Comparison of ENCODE assay signal across 1 cellular context in the genomic region with DNA sequence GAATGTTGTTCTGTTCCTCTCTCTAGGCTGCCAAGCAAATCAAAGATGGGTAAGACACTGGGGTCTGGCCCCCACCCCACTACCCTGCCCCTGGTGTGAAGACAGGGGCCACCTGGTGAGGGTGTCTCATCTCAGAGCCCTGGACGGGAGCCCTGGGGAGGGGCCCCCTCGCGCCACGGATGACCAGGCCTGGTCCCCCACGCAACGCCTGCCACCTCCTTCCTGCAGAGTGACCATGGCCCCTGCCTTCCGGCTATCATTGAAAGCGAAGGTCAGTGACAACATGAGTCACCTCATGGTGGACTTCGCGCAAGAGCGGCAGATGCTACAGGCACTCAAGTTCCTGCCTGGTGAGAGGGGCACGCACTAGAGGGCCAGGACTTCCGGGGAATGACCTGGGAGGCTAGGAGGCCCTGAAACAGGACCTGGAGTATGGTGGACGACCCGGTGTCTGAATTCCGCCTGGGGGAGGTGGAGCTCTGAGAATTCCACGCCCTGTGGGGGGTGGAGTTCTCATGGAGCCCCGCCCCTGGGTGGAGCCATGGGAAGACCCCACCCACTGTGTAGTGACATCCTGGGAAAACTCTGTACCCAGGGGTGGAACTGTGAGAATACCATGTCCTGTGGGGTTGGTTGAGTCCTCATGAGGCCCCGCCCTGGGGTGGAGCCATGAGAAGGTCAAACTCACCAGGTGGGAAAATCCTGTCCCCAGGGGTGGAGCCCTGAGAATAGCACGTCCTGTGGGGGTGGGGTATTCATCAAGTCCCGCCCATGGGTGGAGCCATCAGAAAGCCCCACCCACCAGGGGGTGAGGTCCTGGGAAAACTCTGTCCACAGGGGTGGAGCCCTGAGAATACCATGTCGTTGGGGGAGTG.
TF ChIP-seq lines count a peak whose summit lies in the region.

No MANE protein-coding gene starts in this region.

TF ChIP-seq in K562, 482 proteins besides CTCF, POLR2A, EP300 and RAD21 (continued from another document and continues in another):
- TF ChIP-seq, protein P1, sequence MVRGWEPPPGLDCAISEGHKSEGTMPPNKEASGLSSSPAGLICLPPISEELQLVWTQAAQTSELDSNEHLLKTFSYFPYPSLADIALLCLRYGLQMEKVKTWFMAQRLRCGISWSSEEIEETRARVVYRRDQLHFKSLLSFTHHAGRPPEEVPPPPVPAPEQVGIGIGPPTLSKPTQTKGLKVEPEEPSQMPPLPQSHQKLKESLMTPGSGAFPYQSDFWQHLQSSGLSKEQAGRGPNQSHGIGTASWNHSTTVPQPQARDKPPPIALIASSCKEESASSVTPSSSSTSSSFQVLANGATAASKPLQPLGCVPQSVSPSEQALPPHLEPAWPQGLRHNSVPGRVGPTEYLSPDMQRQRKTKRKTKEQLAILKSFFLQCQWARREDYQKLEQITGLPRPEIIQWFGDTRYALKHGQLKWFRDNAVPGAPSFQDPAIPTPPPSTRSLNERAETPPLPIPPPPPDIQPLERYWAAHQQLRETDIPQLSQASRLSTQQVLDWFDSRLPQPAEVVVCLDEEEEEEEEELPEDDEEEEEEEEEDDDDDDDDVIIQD (CRISPR knock-in tag; IDR thresholded peaks at IDR 0.05), result no peak
- no peak for TF ChIP-seq ZFP30 (CRISPR knock-in tag; IDR thresholded peaks at IDR 0.05; ENCODE audit: borderline replicate concordance)
- no peak for TF ChIP-seq ZNF668 (CRISPR knock-in tag; IDR thresholded peaks at IDR 0.05)
- TF ChIP-seq TCFL5 (CRISPR knock-in tag; conservative IDR thresholded peaks at IDR 0.05), result no peak
- no peak for TF ChIP-seq HDAC8 (tag; IDR thresholded peaks at IDR 0.05)
- TF ChIP-seq, protein P2, sequence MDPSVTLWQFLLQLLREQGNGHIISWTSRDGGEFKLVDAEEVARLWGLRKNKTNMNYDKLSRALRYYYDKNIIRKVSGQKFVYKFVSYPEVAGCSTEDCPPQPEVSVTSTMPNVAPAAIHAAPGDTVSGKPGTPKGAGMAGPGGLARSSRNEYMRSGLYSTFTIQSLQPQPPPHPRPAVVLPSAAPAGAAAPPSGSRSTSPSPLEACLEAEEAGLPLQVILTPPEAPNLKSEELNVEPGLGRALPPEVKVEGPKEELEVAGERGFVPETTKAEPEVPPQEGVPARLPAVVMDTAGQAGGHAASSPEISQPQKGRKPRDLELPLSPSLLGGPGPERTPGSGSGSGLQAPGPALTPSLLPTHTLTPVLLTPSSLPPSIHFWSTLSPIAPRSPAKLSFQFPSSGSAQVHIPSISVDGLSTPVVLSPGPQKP (CRISPR knock-in tag; IDR thresholded peaks at IDR 0.05), result no peak
- TF ChIP-seq CBFA2T2 (conservative IDR thresholded peaks at IDR 0.05), result no peak
- no peak; the same call in 1 of the 2 replicates for TF ChIP-seq ZKSCAN1 (IDR thresholded peaks at IDR 0.05; ENCODE audit: low read depth, low read length)
- no peak for TF ChIP-seq CHCHD3 (CRISPR knock-in tag; IDR thresholded peaks at IDR 0.05)
- 0 out of 4 replicates have a peak, but pooled peaks of 1 of the 2 experiments have one; percentile 15 for TF ChIP-seq NONO (IDR thresholded peaks at IDR 0.05; ENCODE audit: low read depth in 2 of 2, low read length in 1 of 2)
- no peak for TF ChIP-seq RBM17 (IDR thresholded peaks at IDR 0.05; ENCODE audit: borderline replicate concordance, low read depth, low read length)
- no peak for TF ChIP-seq FOXJ2 (tag; IDR thresholded peaks at IDR 0.05)
- TF ChIP-seq FOXP1 (CRISPR knock-in tag; IDR thresholded peaks at IDR 0.05), result peak; percentile 27; the same call in 1 of the 2 replicates
- TF ChIP-seq PCBP2 (IDR thresholded peaks at IDR 0.05; ENCODE audit: low read depth, low read length, poor library complexity, severe bottlenecking), result no peak
- no peak for TF ChIP-seq PTBP1 (IDR thresholded peaks at IDR 0.05; ENCODE audit: low read depth, low read length)
- 0 out of 2 replicates have a peak, but pooled peaks have one; percentile 38 for TF ChIP-seq HDGF (IDR thresholded peaks at IDR 0.05)
- TF ChIP-seq SIRT6 (IDR thresholded peaks at IDR 0.05; ENCODE audit: low read depth, low read length), result no peak
- no peak for TF ChIP-seq NUFIP1 (IDR thresholded peaks at IDR 0.05; ENCODE audit: partially characterized antibody)
- TF ChIP-seq ZC3H11A (IDR thresholded peaks at IDR 0.05; ENCODE audit: low read depth, low read length), result no peak
- TF ChIP-seq NCOR1 (IDR thresholded peaks at IDR 0.05), result no peak
- no peak for TF ChIP-seq MIER1 (IDR thresholded peaks at IDR 0.05; ENCODE audit: low read depth)
- TF ChIP-seq, protein P3, sequence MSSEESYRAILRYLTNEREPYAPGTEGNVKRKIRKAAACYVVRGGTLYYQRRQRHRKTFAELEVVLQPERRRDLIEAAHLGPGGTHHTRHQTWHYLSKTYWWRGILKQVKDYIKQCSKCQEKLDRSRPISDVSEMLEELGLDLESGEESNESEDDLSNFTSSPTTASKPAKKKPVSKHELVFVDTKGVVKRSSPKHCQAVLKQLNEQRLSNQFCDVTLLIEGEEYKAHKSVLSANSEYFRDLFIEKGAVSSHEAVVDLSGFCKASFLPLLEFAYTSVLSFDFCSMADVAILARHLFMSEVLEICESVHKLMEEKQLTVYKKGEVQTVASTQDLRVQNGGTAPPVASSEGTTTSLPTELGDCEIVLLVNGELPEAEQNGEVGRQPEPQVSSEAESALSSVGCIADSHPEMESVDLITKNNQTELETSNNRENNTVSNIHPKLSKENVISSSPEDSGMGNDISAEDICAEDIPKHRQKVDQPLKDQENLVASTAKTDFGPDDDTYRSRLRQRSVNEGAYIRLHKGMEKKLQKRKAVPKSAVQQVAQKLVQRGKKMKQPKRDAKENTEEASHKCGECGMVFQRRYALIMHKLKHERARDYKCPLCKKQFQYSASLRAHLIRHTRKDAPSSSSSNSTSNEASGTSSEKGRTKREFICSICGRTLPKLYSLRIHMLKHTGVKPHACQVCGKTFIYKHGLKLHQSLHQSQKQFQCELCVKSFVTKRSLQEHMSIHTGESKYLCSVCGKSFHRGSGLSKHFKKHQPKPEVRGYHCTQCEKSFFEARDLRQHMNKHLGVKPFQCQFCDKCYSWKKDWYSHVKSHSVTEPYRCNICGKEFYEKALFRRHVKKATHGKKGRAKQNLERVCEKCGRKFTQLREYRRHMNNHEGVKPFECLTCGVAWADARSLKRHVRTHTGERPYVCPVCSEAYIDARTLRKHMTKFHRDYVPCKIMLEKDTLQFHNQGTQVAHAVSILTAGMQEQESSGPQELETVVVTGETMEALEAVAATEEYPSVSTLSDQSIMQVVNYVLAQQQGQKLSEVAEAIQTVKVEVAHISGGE (CRISPR knock-in tag; IDR thresholded peaks at IDR 0.05), result no peak
- no peak for TF ChIP-seq U2AF1 (optimal IDR thresholded peaks at IDR 0.05; ENCODE audit: low read depth, low read length)
- peak; percentile 22; the same call in 1 of the 2 replicates for TF ChIP-seq CTBP1 (IDR thresholded peaks at IDR 0.05; ENCODE audit: borderline replicate concordance)
- no peak for TF ChIP-seq ZBTB8A (IDR thresholded peaks at IDR 0.05; ENCODE audit: partially characterized antibody)
- no peak for TF ChIP-seq ZC3H8 (IDR thresholded peaks at IDR 0.05)
- TF ChIP-seq PPARD (CRISPR knock-in tag; IDR thresholded peaks at IDR 0.05), result no peak
- TF ChIP-seq, protein P4, sequence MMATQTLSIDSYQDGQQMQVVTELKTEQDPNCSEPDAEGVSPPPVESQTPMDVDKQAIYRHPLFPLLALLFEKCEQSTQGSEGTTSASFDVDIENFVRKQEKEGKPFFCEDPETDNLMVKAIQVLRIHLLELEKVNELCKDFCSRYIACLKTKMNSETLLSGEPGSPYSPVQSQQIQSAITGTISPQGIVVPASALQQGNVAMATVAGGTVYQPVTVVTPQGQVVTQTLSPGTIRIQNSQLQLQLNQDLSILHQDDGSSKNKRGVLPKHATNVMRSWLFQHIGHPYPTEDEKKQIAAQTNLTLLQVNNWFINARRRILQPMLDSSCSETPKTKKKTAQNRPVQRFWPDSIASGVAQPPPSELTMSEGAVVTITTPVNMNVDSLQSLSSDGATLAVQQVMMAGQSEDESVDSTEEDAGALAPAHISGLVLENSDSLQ (IDR thresholded peaks at IDR 0.05), result peak; percentile 46
- no peak for TF ChIP-seq XRCC5 (IDR thresholded peaks at IDR 0.05; ENCODE audit: low read depth, low read length)
- TF ChIP-seq, protein P5, sequence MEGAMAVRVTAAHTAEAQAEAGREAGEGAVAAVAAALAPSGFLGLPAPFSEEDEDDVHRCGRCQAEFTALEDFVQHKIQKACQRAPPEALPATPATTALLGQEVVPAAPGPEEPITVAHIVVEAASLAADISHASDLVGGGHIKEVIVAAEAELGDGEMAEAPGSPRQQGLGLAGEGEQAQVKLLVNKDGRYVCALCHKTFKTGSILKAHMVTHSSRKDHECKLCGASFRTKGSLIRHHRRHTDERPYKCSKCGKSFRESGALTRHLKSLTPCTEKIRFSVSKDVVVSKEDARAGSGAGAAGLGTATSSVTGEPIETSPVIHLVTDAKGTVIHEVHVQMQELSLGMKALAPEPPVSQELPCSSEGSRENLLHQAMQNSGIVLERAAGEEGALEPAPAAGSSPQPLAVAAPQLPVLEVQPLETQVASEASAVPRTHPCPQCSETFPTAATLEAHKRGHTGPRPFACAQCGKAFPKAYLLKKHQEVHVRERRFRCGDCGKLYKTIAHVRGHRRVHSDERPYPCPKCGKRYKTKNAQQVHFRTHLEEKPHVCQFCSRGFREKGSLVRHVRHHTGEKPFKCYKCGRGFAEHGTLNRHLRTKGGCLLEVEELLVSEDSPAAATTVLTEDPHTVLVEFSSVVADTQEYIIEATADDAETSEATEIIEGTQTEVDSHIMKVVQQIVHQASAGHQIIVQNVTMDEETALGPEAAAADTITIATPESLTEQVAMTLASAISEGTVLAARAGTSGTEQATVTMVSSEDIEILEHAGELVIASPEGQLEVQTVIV (CRISPR knock-in tag; IDR thresholded peaks at IDR 0.05; ENCODE audit: borderline replicate concordance), result no peak
- TF ChIP-seq ELF4 (CRISPR knock-in tag; IDR thresholded peaks at IDR 0.05), result no peak
- TF ChIP-seq KLF16 (IDR thresholded peaks at IDR 0.05), result no peak
- TF ChIP-seq HDAC1 (IDR thresholded peaks at IDR 0.05), result peak in 1 of 2 experiments; percentile 59; a peak in 2 of 4 replicates
- 0 out of 2 replicates have a peak, but pooled peaks have one; percentile 52 for TF ChIP-seq MTA3 (IDR thresholded peaks at IDR 0.05; ENCODE audit: borderline replicate concordance)
- no peak for TF ChIP-seq ZNF253 (CRISPR knock-in tag; conservative IDR thresholded peaks at IDR 0.05)
- TF ChIP-seq ZNF764 (CRISPR knock-in tag; IDR thresholded peaks at IDR 0.05; ENCODE audit: low read depth), result no peak
- TF ChIP-seq, protein P6, sequence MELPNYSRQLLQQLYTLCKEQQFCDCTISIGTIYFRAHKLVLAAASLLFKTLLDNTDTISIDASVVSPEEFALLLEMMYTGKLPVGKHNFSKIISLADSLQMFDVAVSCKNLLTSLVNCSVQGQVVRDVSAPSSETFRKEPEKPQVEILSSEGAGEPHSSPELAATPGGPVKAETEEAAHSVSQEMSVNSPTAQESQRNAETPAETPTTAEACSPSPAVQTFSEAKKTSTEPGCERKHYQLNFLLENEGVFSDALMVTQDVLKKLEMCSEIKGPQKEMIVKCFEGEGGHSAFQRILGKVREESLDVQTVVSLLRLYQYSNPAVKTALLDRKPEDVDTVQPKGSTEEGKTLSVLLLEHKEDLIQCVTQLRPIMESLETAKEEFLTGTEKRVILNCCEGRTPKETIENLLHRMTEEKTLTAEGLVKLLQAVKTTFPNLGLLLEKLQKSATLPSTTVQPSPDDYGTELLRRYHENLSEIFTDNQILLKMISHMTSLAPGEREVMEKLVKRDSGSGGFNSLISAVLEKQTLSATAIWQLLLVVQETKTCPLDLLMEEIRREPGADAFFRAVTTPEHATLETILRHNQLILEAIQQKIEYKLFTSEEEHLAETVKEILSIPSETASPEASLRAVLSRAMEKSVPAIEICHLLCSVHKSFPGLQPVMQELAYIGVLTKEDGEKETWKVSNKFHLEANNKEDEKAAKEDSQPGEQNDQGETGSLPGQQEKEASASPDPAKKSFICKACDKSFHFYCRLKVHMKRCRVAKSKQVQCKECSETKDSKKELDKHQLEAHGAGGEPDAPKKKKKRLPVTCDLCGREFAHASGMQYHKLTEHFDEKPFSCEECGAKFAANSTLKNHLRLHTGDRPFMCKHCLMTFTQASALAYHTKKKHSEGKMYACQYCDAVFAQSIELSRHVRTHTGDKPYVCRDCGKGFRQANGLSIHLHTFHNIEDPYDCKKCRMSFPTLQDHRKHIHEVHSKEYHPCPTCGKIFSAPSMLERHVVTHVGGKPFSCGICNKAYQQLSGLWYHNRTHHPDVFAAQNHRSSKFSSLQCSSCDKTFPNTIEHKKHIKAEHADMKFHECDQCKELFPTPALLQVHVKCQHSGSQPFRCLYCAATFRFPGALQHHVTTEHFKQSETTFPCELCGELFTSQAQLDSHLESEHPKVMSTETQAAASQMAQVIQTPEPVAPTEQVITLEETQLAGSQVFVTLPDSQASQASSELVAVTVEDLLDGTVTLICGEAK (IDR thresholded peaks at IDR 0.05), result peak; percentile 60; the same call in 1 of the 2 replicates
- TF ChIP-seq, protein P6 (CRISPR knock-in tag; IDR thresholded peaks at IDR 0.05), result no peak
